ENCODE assay signal across 26 cellular contexts in genomic region chr4:154727540-154727939, GRCh38. TPM values are rescaled to one million over a fixed set of nuclear protein-coding genes. Genes with fewer than 3 reads are reported as not detected.
DNase-seq lines count a peak whose midpoint lies in the region; ATAC-seq, FAIRE-seq and TF ChIP-seq lines count a peak whose summit lies in the region.
"Had no signal": no experiment of that assay in that cellular context is flagged by ENCODE, and none has a peak within 500 bp of the region (broad histone marks: within the 10 kb centered on the region; RNA-seq: fewer than 3 reads in every experiment).

No MANE protein-coding gene starts in this region.

- H3K4me1 ChIP-seq in keratinocyte (ENCODE audit: control insufficient read depth, extremely low read depth, insufficient read depth, low read length) (peaks cover 15% of the 10 kb centered on the region), gastroesophageal sphincter (no peaks in the 10 kb centered on the region)
- H3K4me1 ChIP-seq: HAP-1 had no signal

- ATAC-seq in gastroesophageal sphincter, result no peak
- ATAC-seq: GM23338 had no signal

- no peak overlapping the region for H2AFZ ChIP-seq in keratinocyte (ENCODE audit: control insufficient read depth, low read length)
- H2AFZ ChIP-seq: GM23338 had no signal

- no peaks in the 10 kb centered on the region for H3K9me3 ChIP-seq in keratinocyte (ENCODE audit: control insufficient read depth, low read depth, low read length)
- no peaks in the 10 kb centered on the region for H3K9me3 ChIP-seq in gastroesophageal sphincter
- H3K9me3 ChIP-seq: HAP-1 had no signal

- no peak for TF ChIP-seq EP300 in gastroesophageal sphincter (IDR thresholded peaks at IDR 0.05)

- H3K4me2 ChIP-seq in keratinocyte (ENCODE audit: control insufficient read depth, extremely low read depth, insufficient read depth, low read depth, low read length), result no peak overlapping the region
- H3K4me2 ChIP-seq: GM23338, KMS-11 had no signal

- WGBS in gastroesophageal sphincter (ENCODE audit: low coverage in 1 of 2), 2 donors, result 13 to 14% methylated on average over 1 of the region's 1 CpG

- FAIRE-seq in bronchial epithelial cell (lab: Jason Lieb, UNC) (no peak), keratinocyte (lab: Jason Lieb, UNC) (peak; percentile 9)

- H3K9ac ChIP-seq in keratinocyte (ENCODE audit: control insufficient read depth, extremely low read depth, insufficient read depth, low read length), result no peak overlapping the region
- H3K9ac ChIP-seq: KMS-11 had no signal

- H4K20me1 ChIP-seq in keratinocyte (ENCODE audit: control insufficient read depth, extremely low read depth, insufficient read depth, low read length), result no peaks in the 10 kb centered on the region

- H3K36me3 ChIP-seq in bronchial epithelial cell (ENCODE audit: control insufficient read depth, insufficient read depth, low read length), result no peaks in the 10 kb centered on the region
- H3K36me3 ChIP-seq in keratinocyte (ENCODE audit: control insufficient read depth in 2 of 2, extremely low read depth in 1 of 2, insufficient read depth in 2 of 2, low read length in 2 of 2), result no peaks in the 10 kb centered on the region
- no peaks in the 10 kb centered on the region for H3K36me3 ChIP-seq in gastroesophageal sphincter
- H3K36me3 ChIP-seq: HAP-1 had no signal

- H3K9me1 ChIP-seq in keratinocyte (ENCODE audit: control insufficient read depth, extremely low read depth, insufficient read depth, low read length), result no peaks in the 10 kb centered on the region

- H3K79me2 ChIP-seq in keratinocyte (ENCODE audit: control insufficient read depth, insufficient read depth, low read length), result no peaks in the 10 kb centered on the region

- dilution Hi-C loops in keratinocyte (cut with MboI; ENCODE audit: extremely low pct_ligation_motif_present, low sequenced_read_pairs), result no loop called here

- no peak for TF ChIP-seq POLR2A in gastroesophageal sphincter (IDR thresholded peaks at IDR 0.05)

- H3K4me3 ChIP-seq in bronchial epithelial cell (ENCODE audit: low read depth, low read length), result no peak overlapping the region
- no peak overlapping the region for H3K4me3 ChIP-seq in keratinocyte (ENCODE audit: control insufficient read depth in 2 of 3, extremely low read depth in 1 of 3, insufficient read depth in 2 of 3, low read depth in 1 of 3, low read length in 3 of 3)
- no peak overlapping the region for H3K4me3 ChIP-seq in gastroesophageal sphincter
- H3K4me3 ChIP-seq: GM23338, HAP-1 had no signal

- H3K27ac ChIP-seq in keratinocyte (ENCODE audit: control insufficient read depth, insufficient read depth, low read length) (no peak overlapping the region), gastroesophageal sphincter (no peak overlapping the region)
- H3K27ac ChIP-seq: 22Rv1, KMS-11 had no signal

- H3K27me3 ChIP-seq in bronchial epithelial cell (ENCODE audit: control insufficient read depth, insufficient read depth, low read length) (no peaks in the 10 kb centered on the region), keratinocyte (ENCODE audit: control insufficient read depth, extremely low read depth, insufficient read depth, low read length) (no peaks in the 10 kb centered on the region), gastroesophageal sphincter (no peaks in the 10 kb centered on the region)

- DNase-seq in DMS53 (lab: John Stamatoyannopoulos, UW) (peak; percentile 58), DMS53 treated with DMSO at 0.1 percent for 48 hours (lab: John Stamatoyannopoulos, UW; ENCODE audit: unreplicated experiment) (no peak), bronchial epithelial cell (ENCODE audit: low read depth) (peak; percentile 42), keratinocyte (ENCODE audit: low read depth, low spot score) (no peak), renal cortical epithelial cell (ENCODE audit: low read depth) (peak; percentile 47), GM13976 (ENCODE audit: low spot score) (no peak), AG08395 (ENCODE audit: low spot score) (no peak)
- DNase-seq: DMS153, HFFc6, IMR-90, NCI-H1048, NCI-H1436, NCI-H187, NCI-H2227 treated with DMSO at 0.1 percent for 48 hours, NCI-H526 treated with DMSO at 0.1 percent for 48 hours, Right ventricle myocardium superior, RPMI8226 had no signal

- TF ChIP-seq CTCF in bronchial epithelial cell (IDR thresholded peaks at IDR 0.05; ENCODE audit: insufficient read depth, low read length, severe bottlenecking), result no peak
- TF ChIP-seq CTCF in keratinocyte (optimal IDR thresholded peaks at IDR 0.05 in 1 of 3, IDR thresholded peaks at IDR 0.05 in 1 of 3, conservative IDR thresholded peaks at IDR 0.05 in 1 of 3; ENCODE audit: extremely low read depth in 1 of 3, insufficient read depth in 2 of 3, low read length in 3 of 3), result no peak
- TF ChIP-seq CTCF in gastroesophageal sphincter (IDR thresholded peaks at IDR 0.05), result no peak
- TF ChIP-seq CTCF in GM13976 (IDR thresholded peaks at IDR 0.05; ENCODE audit: borderline replicate concordance, control extremely low read depth, extremely low read depth, insufficient read depth, missing control alignments), result no peak

- in situ Hi-C loops in GM13976 (cut with MboI; ENCODE audit: low sequenced_read_pairs, unreplicated experiment), result no loop called here

RNA-seq across cellular contexts. Expression of gene LRAT, which starts 16.3 kb away (rescaled TPM):
- total RNA-seq in bronchial epithelial cell, result 12.4 and 21.5 TPM in 2 replicates
- polyA plus RNA-seq in keratinocyte, result 1.4 to 2.3 TPM (median 1.9 TPM) in 3 replicates
- 4.0 TPM for polyA plus RNA-seq in keratinocyte (2011; ENCODE audit: low read depth)
- 0.81 and 1.6 TPM in 2 replicates for polyA plus RNA-seq in keratinocyte (2011; cell fraction: cytosol; rRNA removed)
- polyA plus RNA-seq in keratinocyte (2011; cell fraction: nucleus; rRNA removed), result 5.2 and 6.2 TPM in 2 replicates
- polyA plus RNA-seq in keratinocyte (2012; ENCODE audit: low replicate concordance), result 1.8 and 3.6 TPM in 2 replicates
- 0.92 to 6.3 TPM (median 1.3 TPM) in 3 replicates for polyA minus RNA-seq in keratinocyte
- polyA minus RNA-seq in keratinocyte (2011; cell fraction: cytosol; rRNA and poly(A)+ RNA removed), result 5.0 TPM
- polyA minus RNA-seq in keratinocyte (2011; cell fraction: nucleus; rRNA and poly(A)+ RNA removed), result 3.1 and 3.3 TPM in 2 replicates
- 0.17 and 3.2 TPM in 2 replicates for total RNA-seq in renal cortical epithelial cell
- under 1 TPM in 2 of 4 donors, not detected in 2; 0.30 to 0.40 TPM for total RNA-seq in gastroesophageal sphincter
- total RNA-seq: G401, HFFc6, Right ventricle myocardium superior had no signal
- polyA plus RNA-seq: BJ had no signal

RNA-seq across cellular contexts. Expression of gene RBM46, which starts 53.5 kb away (rescaled TPM):
- 0.26 and 0.53 TPM in 2 replicates for total RNA-seq in bronchial epithelial cell
- polyA plus RNA-seq in keratinocyte, result 0.02 to 0.04 TPM (median 0.04 TPM) in 3 replicates
- 1.00 TPM for polyA plus RNA-seq in keratinocyte (2011; ENCODE audit: low read depth)
- polyA plus RNA-seq in keratinocyte (2011; cell fraction: cytosol; rRNA removed), result not detected in 2 replicates
- polyA plus RNA-seq in keratinocyte (2011; cell fraction: nucleus; rRNA removed), result 0.10 and 0.13 TPM in 2 replicates
- polyA plus RNA-seq in keratinocyte (2012; ENCODE audit: low replicate concordance), result 0.34 TPM in 1 of 2 replicates, not detected in the other
- polyA minus RNA-seq in keratinocyte, result 0.13 TPM in 1 of 3 replicates, not detected in the others
- not detected for polyA minus RNA-seq in keratinocyte (2011; cell fraction: cytosol; rRNA and poly(A)+ RNA removed)
- polyA minus RNA-seq in keratinocyte (2011; cell fraction: nucleus; rRNA and poly(A)+ RNA removed), result not detected in 2 replicates
- total RNA-seq in renal cortical epithelial cell, result 0.30 and 0.52 TPM in 2 replicates
- under 1 TPM in 1 of 4 donors, not detected in 3; 0.08 TPM for total RNA-seq in gastroesophageal sphincter
- total RNA-seq: Daoy, G401, HFFc6, IMR-90, NCI-H460, Right ventricle myocardium superior had no signal
- polyA plus RNA-seq: BJ, IMR-90 had no signal

Comparison
In these comparisons a context has a peak if more than half of its experiments do, and no peak if none do; other contexts are left out.
1. DNase-seq: peak in DMS53 (single experiment), bronchial epithelial cell (single experiment) and renal cortical epithelial cell (single experiment); none in DMS53 treated with DMSO at 0.1 percent for 48 hours (single experiment), keratinocyte (single experiment), GM13976 (single experiment) and AG08395 (single experiment).